31 cellular contexts compared by ENCODE assay signal in genomic region chr22:42976534-42976933, GRCh38. TPM values are rescaled to one million over a fixed set of nuclear protein-coding genes. Genes with fewer than 3 reads are reported as not detected.
DNase-seq lines count a peak whose midpoint lies in the region; ATAC-seq, FAIRE-seq and TF ChIP-seq lines count a peak whose summit lies in the region.
"Had no signal": no experiment of that assay in that cellular context is flagged by ENCODE, and none has a peak within 500 bp of the region (broad histone marks: within the 10 kb centered on the region; RNA-seq: fewer than 3 reads in every experiment).

No MANE protein-coding gene starts in this region.

- H3K4me1 ChIP-seq in cardiac muscle cell (ENCODE audit: low read depth): peaks cover 12% of the 10 kb centered on the region
- peaks cover 7 to 69% (median 51%) of the 10 kb centered on the region in 9 donors for H3K4me1 ChIP-seq in heart right ventricle
- peaks cover 73% of the 10 kb centered on the region in 2 experiments for H3K4me1 ChIP-seq in neutrophil (ENCODE audit: control insufficient read depth in 1 of 2, insufficient read depth in 1 of 2, low read depth in 1 of 2, low read length in 1 of 2)
- peaks cover 42 to 76% (median 56%) of the 10 kb centered on the region in 4 donors for H3K4me1 ChIP-seq in transverse colon
- H3K4me1 ChIP-seq in HepG2 (ENCODE audit: insufficient read depth, low read length): peaks cover 62% of the 10 kb centered on the region

- H3K36me3 ChIP-seq in cardiac muscle cell (no peaks in the 10 kb centered on the region), heart right ventricle (no peaks in the 10 kb centered on the region), neutrophil (no peaks in the 10 kb centered on the region), transverse colon (no peaks in the 10 kb centered on the region), HepG2 (replicated peaks in 1 of 2; ENCODE audit: control insufficient read depth in 1 of 2, insufficient read depth in 2 of 2, low read length in 2 of 2) (no peaks in the 10 kb centered on the region; a peak in 1 of 5 replicates)

- intact Hi-C loops in heart right ventricle (cut with DNase I): no loop called here
- intact Hi-C loops in transverse colon (cut with DNase I; ENCODE audit: low total_unique reads): no loop called here
- intact Hi-C loops in HepG2 (cut with micrococcal nuclease; ENCODE audit: unreplicated experiment): no loop called here

- H2AFZ ChIP-seq in HepG2 (ENCODE audit: low read length): no peak overlapping the region

- no peak for FAIRE-seq in HepG2 (lab: Jason Lieb, UNC)
- FAIRE-seq: A204.1, G401.6, GM12892 had no signal

- H3K27ac ChIP-seq in cardiac muscle cell: peak overlapping the region; percentile 65
- no peak overlapping the region for H3K27ac ChIP-seq in heart right ventricle
- peak overlapping the region; percentile 84 for H3K27ac ChIP-seq in neutrophil
- H3K27ac ChIP-seq in transverse colon: peak overlapping the region; percentile 37 to 80 (median 74)
- no peak overlapping the region for H3K27ac ChIP-seq in HepG2 (ENCODE audit: extremely low read length, insufficient read depth, low read length)
- H3K27ac ChIP-seq: KMS-11, SJCRH30 had no signal

- H3K4me2 ChIP-seq in HepG2 (ENCODE audit: low read depth, low read length): no peak overlapping the region
- H3K4me2 ChIP-seq: KMS-11 had no signal

- H3K9me3 Mint-ChIP-seq in WTC11: peaks cover 7% of the 10 kb centered on the region
- H3K9me3 Mint-ChIP-seq: CD4-positive, alpha-beta memory T cell; IgD-negative memory B cell had no signal

- H3K9me3 ChIP-seq in cardiac muscle cell (ENCODE audit: low read depth) (no peaks in the 10 kb centered on the region), heart right ventricle (no peaks in the 10 kb centered on the region), neutrophil (no peaks in the 10 kb centered on the region), transverse colon (no peaks in the 10 kb centered on the region), HepG2 (ENCODE audit: low read length) (no peaks in the 10 kb centered on the region)
- H3K9me3 ChIP-seq: SJCRH30 had no signal

- BruUV-seq in HepG2 (replicated peaks; lab: Mats Ljungman, UMichigan): no TSS peak

- ATAC-seq in heart right ventricle (no peak), WTC11 (no peak), HepG2 (no peak)
- ATAC-seq: PC-3, Right ventricle myocardium inferior, SK-N-SH treated with all-trans-retinoic acid at 6 μM for 48 hours had no signal

- peak overlapping the region; percentile 88; the same call in 1 of the 2 replicates for H3K27ac Mint-ChIP-seq in WTC11

- H3K4me3 Mint-ChIP-seq in WTC11: no peak overlapping the region
- H3K4me3 Mint-ChIP-seq: CD4-positive, alpha-beta memory T cell; IgD-negative memory B cell had no signal

- no peak overlapping the region for H3K9ac ChIP-seq in HepG2 (ENCODE audit: insufficient read depth, low read depth, low read length)
- H3K9ac ChIP-seq: KMS-11 had no signal

- POLR2A ChIA-PET in WTC11 (lab: Charles Lee): no interaction called here
- POLR2A ChIA-PET in HepG2 (lab: Yijun Ruan, JAX): interaction anchor here (1.3 kb wide), 1 partner anchor 17 kb away, joined by 8 read pairs; no protein-coding TSS in a partner anchor

- no peak for TF ChIP-seq POLR2A in transverse colon (IDR thresholded peaks at IDR 0.05)
- TF ChIP-seq POLR2A in HepG2 (IDR thresholded peaks at IDR 0.05; ENCODE audit: insufficient read depth in 1 of 2, low read depth in 2 of 2, low read length in 2 of 2): no peak

- no peak for TF ChIP-seq RAD21 in HepG2 (CRISPR knock-in tag; IDR thresholded peaks at IDR 0.05)

- DNase-seq in cardiac muscle cell (ENCODE audit: low read depth in 1 of 2, low spot score in 1 of 2): no peak
- DNase-seq in heart right ventricle: no peak
- no peak for DNase-seq in WTC11 (ENCODE audit: low spot score)
- no peak for DNase-seq in transverse colon
- no peak for DNase-seq in HepG2 (ENCODE audit: low spot score)
- DNase-seq in NCI-H69 (lab: John Stamatoyannopoulos, UW): no peak
- no peak for DNase-seq in GM03348 (ENCODE audit: low spot score)
- DNase-seq: AML-193; CD4-positive, alpha-beta memory T cell; COR-L47; DMS53; H7; NCI-H1048; NCI-H1417; NCI-H1694; NCI-H2081; NCI-H2227 treated with DMSO at 0.1 percent for 48 hours; NCI-H510A treated with DMSO at 0.1 percent for 48 hours; NCI-H748 treated with DMSO at 0.1 percent for 48 hours; NK-92 treated with Interleukin-12 subunit alpha and Interleukin-12 subunit beta, amount 100 ng/mL, for 24 hours; PC-3; SJCRH30 had no signal

- CTCF ChIA-PET in WTC11 (lab: Charles Lee) (interaction anchor here (1.0 kb wide), 1 partner anchor 74 kb away, joined by 3 read pairs; no protein-coding TSS in a partner anchor), HepG2 (lab: Yijun Ruan, JAX; ENCODE audit: low intra/inter-chr PET ratio, low total read pairs) (no interaction called here)

- 92 to 96% methylated on average over 3 of the region's 3 CpGs for WGBS in heart right ventricle, 2 donors
- WGBS in transverse colon (ENCODE audit: low coverage in 1 of 2), 2 donors: 86 to 93% methylated on average over 3 of the region's 3 CpGs
- WGBS in HepG2 (ENCODE audit: low lambda C conversion rate): 98% methylated on average over 3 of the region's 3 CpGs

- H3K27me3 ChIP-seq in cardiac muscle cell (no peaks in the 10 kb centered on the region), heart right ventricle (no peaks in the 10 kb centered on the region), neutrophil (no peaks in the 10 kb centered on the region), transverse colon (no peaks in the 10 kb centered on the region), HepG2 (ENCODE audit: control insufficient read depth in 1 of 2, insufficient read depth in 2 of 2, low read length in 2 of 2) (no peaks in the 10 kb centered on the region)
- H3K27me3 ChIP-seq: BLaER1 treated with 17β-estradiol and CSF1 and Interleukin-3, amounts not matched to agents 10 nM and 100 nM; SJCRH30 had no signal

- H4K20me1 ChIP-seq in HepG2 (ENCODE audit: insufficient read depth, low read length): peaks cover 15% of the 10 kb centered on the region

- no peak for TF ChIP-seq CTCF in cardiac muscle cell (IDR thresholded peaks at IDR 0.05; ENCODE audit: low read depth, low read length)
- TF ChIP-seq CTCF in heart right ventricle (IDR thresholded peaks at IDR 0.05): no peak
- TF ChIP-seq CTCF in WTC11 (IDR thresholded peaks at IDR 0.05): no peak
- no peak for TF ChIP-seq CTCF in neutrophil (IDR thresholded peaks at IDR 0.05)
- no peak for TF ChIP-seq CTCF in transverse colon (IDR thresholded peaks at IDR 0.05)
- no peak for TF ChIP-seq CTCF in HepG2 (CRISPR knock-in tag; IDR thresholded peaks at IDR 0.05)

- in situ Hi-C loops in transverse colon (cut with MboI; ENCODE audit: low pct_ligation_motif_present in 1 of 4, low pct_unique_long_range_greater_than_20kb in 1 of 4, low sequenced_read_pairs in 3 of 4) (no loop called here), HepG2 (cut with HindIII; ENCODE audit: extremely low pct_ligation_motif_present, low pct_unique_long_range_greater_than_20kb) (no loop called here)

- peaks cover 50% of the 10 kb centered on the region for H3K4me1 Mint-ChIP-seq in WTC11

- no peaks in the 10 kb centered on the region for H3K27me3 Mint-ChIP-seq in WTC11 (ENCODE audit: low read depth)
- H3K27me3 Mint-ChIP-seq: CD4-positive, alpha-beta memory T cell; IgD-negative memory B cell had no signal

- peaks cover 4% of the 10 kb centered on the region for H3K36me3 Mint-ChIP-seq in WTC11

- no peak overlapping the region for H3K4me3 ChIP-seq in cardiac muscle cell
- no peak overlapping the region for H3K4me3 ChIP-seq in heart right ventricle
- peak overlapping the region in 1 of 2 experiments; percentile 40 for H3K4me3 ChIP-seq in neutrophil (ENCODE audit: low read depth in 1 of 2, low read length in 1 of 2)
- no peak overlapping the region for H3K4me3 ChIP-seq in transverse colon
- no peak overlapping the region for H3K4me3 ChIP-seq in HepG2 (replicated peaks in 1 of 3; ENCODE audit: insufficient read depth in 1 of 3, low read depth in 2 of 3, low read length in 3 of 3)
- H3K4me3 ChIP-seq: BLaER1 treated with 17β-estradiol and CSF1 and Interleukin-3, amounts not matched to agents 10 nM and 100 nM; SJCRH30 had no signal

- TF ChIP-seq EP300 in transverse colon (IDR thresholded peaks at IDR 0.05; ENCODE audit: low read depth): no peak
- no peak for TF ChIP-seq EP300 in HepG2 (IDR thresholded peaks at IDR 0.05; ENCODE audit: low read depth in 2 of 2, low read length in 2 of 2)
- TF ChIP-seq EP300 in HepG2 (CRISPR knock-in tag; IDR thresholded peaks at IDR 0.05; ENCODE audit: borderline replicate concordance): no peak

- peaks cover 78% of the 10 kb centered on the region for H3K79me2 ChIP-seq in HepG2 (ENCODE audit: insufficient read depth, low read length)

TF ChIP-seq in HepG2, 621 proteins besides CTCF, POLR2A, EP300 and RAD21 (continues in another document):
- no peak for TF ChIP-seq ZNF264 (CRISPR knock-in tag; IDR thresholded peaks at IDR 0.05)
- TF ChIP-seq NCOA2 (CRISPR knock-in tag; IDR thresholded peaks at IDR 0.05): no peak

RNA-seq across cellular contexts. Expression of gene PACSIN2, which starts 38.4 kb away (rescaled TPM):
- 54.1 and 70.5 TPM in 2 replicates for total RNA-seq in cardiac muscle cell
- polyA plus RNA-seq in cardiac muscle cell: 67.7 and 85.5 TPM in 2 replicates
- 10 to 100 TPM; 45.0 to 69.7 (median 57.8) TPM for total RNA-seq in heart right ventricle
- polyA plus RNA-seq in heart right ventricle: 10 to 100 TPM; 24.3 to 41.7 TPM
- total RNA-seq in WTC11 (2021): 64.1 to 70.5 TPM (median 69.0 TPM) in 3 replicates
- 100 to 1,000 TPM in 3 of 4 donors, 10 to 100 TPM in 1; 53.9 to 250 (median 198) TPM for total RNA-seq in transverse colon
- total RNA-seq in HepG2 (2016; rRNA removed; fragmentation: Illumina TruSeq; extraction: Trizol): 54.1 and 65.1 TPM in 2 replicates
- total RNA-seq in HepG2 (2016; cell fraction: cytosol; rRNA removed; fragmentation: Illumina TruSeq; extraction: Trizol; ENCODE audit: low read depth): 5.4 and 5.7 TPM in 2 replicates
- total RNA-seq in HepG2 (2016; cell fraction: insoluble cytoplasmic fraction; rRNA removed; fragmentation: Illumina TruSeq; extraction: Trizol): 53.7 and 62.1 TPM in 2 replicates
- 15.4 and 16.7 TPM in 2 replicates for total RNA-seq in HepG2 (2016; cell fraction: membrane; rRNA removed; fragmentation: Illumina TruSeq; extraction: Trizol)
- total RNA-seq in HepG2 (2016; cell fraction: nucleus; rRNA removed; fragmentation: Illumina TruSeq; extraction: Trizol): 35.2 and 37.4 TPM in 2 replicates
- 64.1 and 68.8 TPM in 2 replicates for polyA plus RNA-seq in HepG2 (2011; rRNA removed)
- polyA plus RNA-seq in HepG2 (2011; cell fraction: cytosol; rRNA removed): 70.2 and 76.7 TPM in 2 replicates
- 42.1 and 45.1 TPM in 2 replicates for polyA plus RNA-seq in HepG2 (2011; cell fraction: nucleus; rRNA removed)
- polyA plus RNA-seq in HepG2 (2012): 42.2 and 49.5 TPM in 2 replicates
- polyA plus RNA-seq in HepG2 (2016; cell fraction: cytosol; fragmentation: Illumina TruSeq; extraction: Trizol; ENCODE audit: low read depth): 3.1 and 3.5 TPM in 2 replicates
- polyA plus RNA-seq in HepG2 (2016; cell fraction: insoluble cytoplasmic fraction; fragmentation: Illumina TruSeq; extraction: Trizol; ENCODE audit: low read depth): 60.9 and 68.0 TPM in 2 replicates
- 8.6 and 9.2 TPM in 2 replicates for polyA plus RNA-seq in HepG2 (2016; cell fraction: membrane; fragmentation: Illumina TruSeq; extraction: Trizol; ENCODE audit: low read depth)
- 40.7 and 42.6 TPM in 2 replicates for polyA plus RNA-seq in HepG2 (2016; cell fraction: nucleus; fragmentation: Illumina TruSeq; extraction: Trizol; ENCODE audit: insufficient read depth, low read depth)
- polyA minus RNA-seq in HepG2 (2011; rRNA and poly(A)+ RNA removed; ENCODE audit: low replicate concordance): 20.8 and 43.5 TPM in 2 replicates
- 26.2 and 26.4 TPM in 2 replicates for polyA minus RNA-seq in HepG2 (2011; cell fraction: cytosol; rRNA and poly(A)+ RNA removed)
- 29.3 and 33.6 TPM in 2 replicates for polyA minus RNA-seq in HepG2 (2011; cell fraction: nucleus; rRNA and poly(A)+ RNA removed)

Comparison
In these comparisons a context has a peak if more than half of its experiments do, and no peak if none do; other contexts are left out.
1. H3K27ac ChIP-seq: peak in cardiac muscle cell (single experiment), neutrophil (single experiment) and transverse colon (4 of 4); none in heart right ventricle (0 of 10) and HepG2 (single experiment).